ENCODE assay signal across 12 cellular contexts in genomic region chr9:92608221-92609141, GRCh38.
A peak's percentile ranks its signal among the peaks of the same experiment; 100 is the strongest.
DNase-seq lines count a peak whose midpoint lies in the region; ATAC-seq, FAIRE-seq and TF ChIP-seq lines count a peak whose summit lies in the region.
"Had no signal": no experiment of that assay in that cellular context is flagged by ENCODE, and none has a peak within 500 bp of the region (broad histone marks: within the 10 kb centered on the region; RNA-seq: fewer than 3 reads in every experiment).

No MANE protein-coding gene starts in this region.

- no peaks in the 10 kb centered on the region for H3K27me3 Mint-ChIP-seq in effector memory CD8-positive, alpha-beta T cell
- H3K27me3 Mint-ChIP-seq in CD14-positive monocyte (ENCODE audit: low read depth in 3 of 3) = peaks cover 0 to 3% (median 0%) of the 10 kb centered on the region in 3 donors
- H3K27me3 Mint-ChIP-seq: CD8-positive, alpha-beta memory T cell; T-cell had no signal

- no peak for DNase-seq in H54 (ENCODE audit: insufficient read length, low spot score)
- DNase-seq in left ventricle myocardium inferior = peak; percentile 78
- DNase-seq in sigmoid colon = no peak
- no peak for DNase-seq in effector memory CD8-positive, alpha-beta T cell
- no peak for DNase-seq in hippocampal formation (lab: John Stamatoyannopoulos, UW)
- DNase-seq in CD14-positive monocyte (ENCODE audit: low spot score) = no peak
- DNase-seq: CD8-positive, alpha-beta memory T cell; NCI-H446 treated with DMSO at 0.1 percent for 48 hours; T-cell had no signal

- H3K4me1 ChIP-seq in left ventricle myocardium inferior (peaks cover 52% of the 10 kb centered on the region), sigmoid colon (peaks cover 0 to 43% (median 32%) of the 10 kb centered on the region in 4 donors)

- TF ChIP-seq CTCF in left ventricle myocardium inferior (IDR thresholded peaks at IDR 0.05; ENCODE audit: borderline replicate concordance) (no peak), sigmoid colon (IDR thresholded peaks at IDR 0.05) (no peak), CD14-positive monocyte (IDR thresholded peaks at IDR 0.05) (no peak)

- TF ChIP-seq POLR2A in H54 (IDR thresholded peaks at IDR 0.05; ENCODE audit: low read depth, low read length) (no peak), sigmoid colon (IDR thresholded peaks at IDR 0.05) (no peak)

- no peak for TF ChIP-seq EP300 in sigmoid colon (IDR thresholded peaks at IDR 0.05)

- intact Hi-C loops in left ventricle myocardium inferior (cut with micrococcal nuclease) (no loop called here), sigmoid colon (cut with DNase I) (loop anchor here (5.0 kb wide), 1 partner anchor 121 kb away; no protein-coding TSS in a partner anchor), CD14-positive monocyte (cut with micrococcal nuclease) (no loop called here)

- H3K27ac Mint-ChIP-seq in effector memory CD8-positive, alpha-beta T cell = no peak overlapping the region
- no peak overlapping the region for H3K27ac Mint-ChIP-seq in CD14-positive monocyte
- H3K27ac Mint-ChIP-seq: T-cell had no signal

- H3K27ac ChIP-seq in angular gyrus (ENCODE audit: low read depth, low read length) = peak overlapping the region; percentile 53
- H3K27ac ChIP-seq in left ventricle myocardium inferior (replicated peaks) = peak overlapping the region; percentile 86
- H3K27ac ChIP-seq in sigmoid colon = peak overlapping the region; percentile 58 to 72 (median 69)

- H3K36me3 ChIP-seq in left ventricle myocardium inferior (peaks cover 21% of the 10 kb centered on the region), sigmoid colon (peaks cover 0 to 11% (median 2%) of the 10 kb centered on the region in 4 donors)

- ATAC-seq in GM21825 (IDR thresholded peaks at IDR 0.05; ENCODE audit: unreplicated experiment) = no peak
- no peak for ATAC-seq in effector memory CD8-positive, alpha-beta T cell (replicated peaks)
- ATAC-seq: T-cell had no signal

- no peaks in the 10 kb centered on the region for H3K4me1 Mint-ChIP-seq in effector memory CD8-positive, alpha-beta T cell (ENCODE audit: low read depth in 2 of 2)
- no peaks in the 10 kb centered on the region for H3K4me1 Mint-ChIP-seq in CD14-positive monocyte
- H3K4me1 Mint-ChIP-seq: CD8-positive, alpha-beta memory T cell; T-cell had no signal

- H3K9me3 Mint-ChIP-seq in effector memory CD8-positive, alpha-beta T cell = peaks cover 5 to 9% of the 10 kb centered on the region in 2 donors
- peaks cover 2 to 19% (median 9%) of the 10 kb centered on the region in 7 donors for H3K9me3 Mint-ChIP-seq in CD14-positive monocyte

- no peak overlapping the region for H3K4me3 ChIP-seq in left ventricle myocardium inferior
- H3K4me3 ChIP-seq in sigmoid colon = no peak overlapping the region

- peak; percentile 65 for FAIRE-seq in H54 (lab: Jason Lieb, UNC)
- FAIRE-seq: GM12891 had no signal

- H3K27me3 ChIP-seq in left ventricle myocardium inferior (ENCODE audit: low read depth) = no peaks in the 10 kb centered on the region
- no peaks in the 10 kb centered on the region for H3K27me3 ChIP-seq in sigmoid colon

- H3K4me3 Mint-ChIP-seq in effector memory CD8-positive, alpha-beta T cell = no peak overlapping the region
- H3K4me3 Mint-ChIP-seq in CD14-positive monocyte = no peak overlapping the region
- H3K4me3 Mint-ChIP-seq: CD8-positive, alpha-beta memory T cell; T-cell had no signal

- H3K36me3 Mint-ChIP-seq in effector memory CD8-positive, alpha-beta T cell (ENCODE audit: insufficient read depth) = peaks cover 5% of the 10 kb centered on the region
- peaks cover 25 to 33% of the 10 kb centered on the region in 2 donors for H3K36me3 Mint-ChIP-seq in CD14-positive monocyte

- WGBS in sigmoid colon, 2 donors = 83 to 85% methylated on average over 18 of the region's 18 CpGs

- H3K9me3 ChIP-seq in left ventricle myocardium inferior (replicated peaks) (peaks cover 18% of the 10 kb centered on the region), sigmoid colon (no peaks in the 10 kb centered on the region)
